ENCODE assay signal across 24 cellular contexts in the genomic region with DNA sequence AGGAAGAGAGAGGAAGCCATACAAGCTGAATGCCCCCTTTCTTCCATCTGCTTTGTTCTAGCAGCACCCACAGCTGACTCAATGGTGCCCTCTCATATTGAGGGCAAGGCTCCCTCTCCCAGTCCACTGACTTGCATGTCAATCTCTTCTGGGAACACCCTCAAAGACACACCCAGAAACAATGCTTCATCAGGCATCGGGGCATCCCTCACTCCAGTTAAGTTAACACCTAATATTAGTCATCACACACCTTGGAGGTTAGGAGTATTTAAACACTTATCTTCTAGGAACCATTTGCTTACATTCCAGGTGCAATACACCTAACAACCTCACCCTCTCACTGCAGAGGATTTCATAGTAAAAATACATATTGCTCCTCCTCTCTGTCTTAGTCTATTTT.
A peak's percentile ranks its signal among the peaks of the same experiment; 100 is the strongest.
DNase-seq lines count a peak whose midpoint lies in the region; ATAC-seq, FAIRE-seq and TF ChIP-seq lines count a peak whose summit lies in the region.
"Had no signal": no experiment of that assay in that cellular context is flagged by ENCODE, and none has a peak within 500 bp of the region (broad histone marks: within the 10 kb centered on the region; RNA-seq: fewer than 3 reads in every experiment).

No MANE protein-coding gene starts in this region.

- H3K9me3 ChIP-seq in H1 (ENCODE audit: insufficient read depth in 2 of 2, low read depth in 1 of 2, low read length in 1 of 2) (no peaks in the 10 kb centered on the region), mesenchymal stem cell (ENCODE audit: control insufficient read depth, low read length) (peaks cover 26% of the 10 kb centered on the region), BE2C (no peaks in the 10 kb centered on the region)
- H3K9me3 ChIP-seq: BLaER1 had no signal

- H4K8ac ChIP-seq in H1 (ENCODE audit: extremely low read depth, insufficient read depth, low read length) (no peak overlapping the region; the same call in 1 of the 2 replicates), mesenchymal stem cell (ENCODE audit: low read length) (no peak overlapping the region)

- H2BK20ac ChIP-seq in H1 (ENCODE audit: low read length) = no peak overlapping the region

- H2BK120ac ChIP-seq in H1 (replicated peaks; ENCODE audit: low read depth, low read length) = no peak overlapping the region
- peak overlapping the region; percentile 19 for H2BK120ac ChIP-seq in mesenchymal stem cell (ENCODE audit: low read depth, low read length)

- H3K9ac ChIP-seq in H1 (replicated peaks in 1 of 4; ENCODE audit: extremely low read depth in 1 of 4, low read depth in 3 of 4, low read length in 3 of 4) (no peak overlapping the region), mesenchymal stem cell (ENCODE audit: low read length) (no peak overlapping the region)
- H3K9ac ChIP-seq: BLaER1 had no signal

- peak; percentile 44 for DNase-seq in RWPE1 (ENCODE audit: low spot score)
- DNase-seq in H1 (ENCODE audit: low read depth in 1 of 2, low spot score in 2 of 2) = no peak
- DNase-seq in mesenchymal stem cell = no peak
- no peak for DNase-seq in T-cell
- no peak for DNase-seq in GDM1 (lab: John Stamatoyannopoulos, UW)
- DNase-seq in AG08395 (ENCODE audit: low spot score) = no peak
- no peak for DNase-seq in BE2C
- DNase-seq: ACHN; AML-193; Calu3; CD4-positive, alpha-beta memory T cell; H7; HFFc6; KBM-7 had no signal

- no peak overlapping the region for H3K4me3 Mint-ChIP-seq in T-cell
- H3K4me3 Mint-ChIP-seq: CD14-positive monocyte; CD4-positive, alpha-beta memory T cell; GM23338; HFFc6 had no signal

- H3K23me2 ChIP-seq in H1 (ENCODE audit: low read depth, low read length) = no peaks in the 10 kb centered on the region

- H3K14ac ChIP-seq in H1 (ENCODE audit: insufficient read length) = no peak overlapping the region
- no peak overlapping the region for H3K14ac ChIP-seq in mesenchymal stem cell (ENCODE audit: low read length in 2 of 2)

- no peak overlapping the region for H4K5ac ChIP-seq in H1 (ENCODE audit: insufficient read length, low read depth, low read length)

- no peak for ATAC-seq in T-cell (replicated peaks in 1 of 4)
- ATAC-seq: GM23338, HCT116, HepG2 had no signal

- no peak overlapping the region for H3K27ac Mint-ChIP-seq in T-cell
- H3K27ac Mint-ChIP-seq: CD14-positive monocyte; CD4-positive, alpha-beta memory T cell; GM23338; HFFc6; IgD-negative memory B cell had no signal

- H2AFZ ChIP-seq in H1 (ENCODE audit: low read length) (peak overlapping the region; percentile 81), mesenchymal stem cell (ENCODE audit: low read depth, low read length) (no peak overlapping the region)
- H2AFZ ChIP-seq: GM23338 had no signal

- TF ChIP-seq CTCF in RWPE1 (conservative IDR thresholded peaks at IDR 0.05; ENCODE audit: low read depth) (no peak), H1 (IDR thresholded peaks at IDR 0.05; ENCODE audit: control extremely low read depth in 1 of 3, insufficient read depth in 1 of 3, low read depth in 1 of 3, low read length in 3 of 3) (no peak), BE2C (IDR thresholded peaks at IDR 0.05; ENCODE audit: low read depth, low read length) (no peak)

- no peaks in the 10 kb centered on the region for H3K4me1 Mint-ChIP-seq in T-cell
- H3K4me1 Mint-ChIP-seq: CD14-positive monocyte; CD4-positive, alpha-beta memory T cell; GM23338; IgD-negative memory B cell had no signal

- H3K4me3 ChIP-seq in H1 (ENCODE audit: extremely low read depth in 1 of 4, insufficient read depth in 2 of 4, low read depth in 3 of 4, low read length in 4 of 4) = no peak overlapping the region
- H3K4me3 ChIP-seq in mesenchymal stem cell (ENCODE audit: insufficient read depth in 1 of 2, low read depth in 1 of 2, low read length in 2 of 2) = no peak overlapping the region
- H3K4me3 ChIP-seq in BE2C (ENCODE audit: low read depth, low read length) = no peak overlapping the region
- H3K4me3 ChIP-seq: BLaER1, GM23338 had no signal

- H2AK5ac ChIP-seq in H1 (ENCODE audit: low read depth, low read length) = no peak overlapping the region
- H2AK5ac ChIP-seq in mesenchymal stem cell (ENCODE audit: low read length, severe bottlenecking) = no peak overlapping the region

- H3K79me1 ChIP-seq in H1 (ENCODE audit: low read depth, low read length) (no peaks in the 10 kb centered on the region), mesenchymal stem cell (replicated peaks; ENCODE audit: low read length, poor library complexity, severe bottlenecking) (no peaks in the 10 kb centered on the region)

- H3K4ac ChIP-seq in H1 (replicated peaks; ENCODE audit: insufficient read length, low read depth, low read length) (no peak overlapping the region), mesenchymal stem cell (ENCODE audit: low read depth in 1 of 2, low read length in 2 of 2) (no peak overlapping the region)

- H3K9me3 Mint-ChIP-seq in T-cell = peaks cover 16 to 17% (median 16%) of the 10 kb centered on the region in 3 donors
- H3K9me3 Mint-ChIP-seq: GM23338 had no signal

- H3K27ac ChIP-seq in RWPE1 (no peak overlapping the region), H1 (ENCODE audit: low read depth, low read length) (no peak overlapping the region), mesenchymal stem cell (ENCODE audit: low read length, poor library complexity, severe bottlenecking) (no peak overlapping the region)
- H3K27ac ChIP-seq: BLaER1 had no signal

- TF ChIP-seq POLR2A in H1 (IDR thresholded peaks at IDR 0.05; ENCODE audit: control extremely low read depth in 1 of 2, low read depth in 2 of 2, low read length in 2 of 2) = no peak

- POLR2A ChIA-PET in RWPE1 (lab: Yijun Ruan, JAX; ENCODE audit: low non-redundant PET) (no interaction called here), H1 (lab: Charles Lee; ENCODE audit: partially characterized antibody) (no interaction called here), T-cell (lab: Charles Lee) (no interaction called here)

- H3K79me2 ChIP-seq in H1 (ENCODE audit: control insufficient read depth in 1 of 2, insufficient read depth in 2 of 2, low read length in 2 of 2) = no peaks in the 10 kb centered on the region

- H3K36me3 Mint-ChIP-seq in T-cell = no peaks in the 10 kb centered on the region
- H3K36me3 Mint-ChIP-seq: CD14-positive monocyte; CD4-positive, alpha-beta memory T cell; IgD-negative memory B cell had no signal

- no peak for FAIRE-seq in H1 (lab: Jason Lieb, UNC)
- FAIRE-seq: A204.1, G401.6, GM12892, GM18507, HepG2 had no signal

- TF ChIP-seq EP300 in H1 (IDR thresholded peaks at IDR 0.05; ENCODE audit: borderline replicate concordance in 1 of 2, low read depth in 2 of 2, low read length in 2 of 2) = no peak

- no peak for TF ChIP-seq RAD21 in H1 (IDR thresholded peaks at IDR 0.05 in 1 of 2, conservative IDR thresholded peaks at IDR 0.05 in 1 of 2; ENCODE audit: low read depth in 2 of 2, low read length in 2 of 2)

- H3K18ac ChIP-seq in H1 (ENCODE audit: extremely low read depth, low read length) (no peak overlapping the region), mesenchymal stem cell (ENCODE audit: low read depth in 1 of 2, low read length in 2 of 2) (no peak overlapping the region)

- H3K27me3 ChIP-seq in H1 (replicated peaks in 1 of 4; ENCODE audit: control insufficient read depth in 3 of 4, extremely low read depth in 1 of 4, insufficient read depth in 3 of 4, low read length in 3 of 4) (no peaks in the 10 kb centered on the region), mesenchymal stem cell (ENCODE audit: control insufficient read depth in 1 of 2, insufficient read depth in 1 of 2, low read length in 2 of 2) (no peaks in the 10 kb centered on the region), BE2C (no peaks in the 10 kb centered on the region)
- H3K27me3 ChIP-seq: BLaER1 had no signal

- H3K27me3 Mint-ChIP-seq in T-cell = no peaks in the 10 kb centered on the region
- H3K27me3 Mint-ChIP-seq: CD4-positive, alpha-beta memory T cell; IgD-negative memory B cell had no signal

- H2BK5ac ChIP-seq in H1 (ENCODE audit: low read depth, low read length) (no peak overlapping the region), mesenchymal stem cell (ENCODE audit: low read depth, low read length, poor library complexity, severe bottlenecking) (no peak overlapping the region)

- CTCF ChIA-PET in RWPE1 (lab: Yijun Ruan, JAX) (no interaction called here), H1 (lab: Charles Lee; ENCODE audit: partially characterized antibody) (interaction anchor here (0.6 to 2.6 kb wide), 4 partner anchors 12 to 32 kb away, joined by 3 to 10 read pairs (median 3); no protein-coding TSS in a partner anchor), T-cell (lab: Charles Lee) (no interaction called here)

- H4K20me1 ChIP-seq in H1 (replicated peaks in 1 of 2; ENCODE audit: control insufficient read depth in 1 of 2, insufficient read depth in 2 of 2, low read length in 2 of 2) = no peaks in the 10 kb centered on the region
- H4K20me1 ChIP-seq: BLaER1 had no signal

- no peak overlapping the region for H3K23ac ChIP-seq in H1 (ENCODE audit: insufficient read length)
- no peak overlapping the region for H3K23ac ChIP-seq in mesenchymal stem cell (ENCODE audit: low read length in 2 of 2)

- no peak overlapping the region for H2BK15ac ChIP-seq in H1 (ENCODE audit: low read length)
- H2BK15ac ChIP-seq in mesenchymal stem cell (ENCODE audit: low read depth, poor library complexity, severe bottlenecking) = no peak overlapping the region

- H2BK12ac ChIP-seq in H1 (ENCODE audit: low read depth, low read length) = no peak overlapping the region
- no peak overlapping the region for H2BK12ac ChIP-seq in mesenchymal stem cell (ENCODE audit: low read length in 2 of 2)

- H3K36me3 ChIP-seq in H1 (ENCODE audit: control insufficient read depth in 2 of 4, insufficient read depth in 4 of 4, low read length in 3 of 4) (no peaks in the 10 kb centered on the region), mesenchymal stem cell (ENCODE audit: control insufficient read depth in 1 of 2, insufficient read depth in 2 of 2, low read depth in 1 of 2, low read length in 2 of 2) (no peaks in the 10 kb centered on the region), BE2C (no peaks in the 10 kb centered on the region)
- H3K36me3 ChIP-seq: BLaER1 had no signal

- no peak overlapping the region for H3K4me2 ChIP-seq in H1 (ENCODE audit: insufficient read depth in 1 of 2, low read depth in 2 of 2, low read length in 2 of 2)
- H3K4me2 ChIP-seq in mesenchymal stem cell (ENCODE audit: low read length, poor library complexity, severe bottlenecking) = no peak overlapping the region
- H3K4me2 ChIP-seq: BLaER1, GM23338 had no signal

- H3K56ac ChIP-seq in H1 (replicated peaks; ENCODE audit: insufficient read length, low read depth, low read length) = no peak overlapping the region

- H4K91ac ChIP-seq in H1 (replicated peaks; ENCODE audit: insufficient read length, low read length) (no peak overlapping the region), mesenchymal stem cell (ENCODE audit: low read length) (no peak overlapping the region)

- H3K4me1 ChIP-seq in H1 (replicated peaks in 1 of 4; ENCODE audit: control insufficient read depth in 3 of 4, insufficient read depth in 4 of 4, low read length in 3 of 4) (no peaks in the 10 kb centered on the region), mesenchymal stem cell (ENCODE audit: control insufficient read depth, insufficient read depth, low read depth, low read length) (no peaks in the 10 kb centered on the region), BE2C (no peaks in the 10 kb centered on the region)
- H3K4me1 ChIP-seq: BLaER1 had no signal

- WGBS in H1 (ENCODE audit: extremely low coverage in 1 of 2, insufficient coverage in 1 of 2, insufficient read length in 1 of 2, insufficient replicate concordance in 2 of 2, low coverage in 1 of 2, low lambda C conversion rate in 2 of 2, missing lambda C conversion rate in 1 of 2), 2 experiments = 94% methylated on average over 1 of the region's 1 CpG; no CpG with 5 or more reads in 1 of the 2 experiments
- WGBS in mesenchymal stem cell = 40% methylated on average over 1 of the region's 1 CpG
